Comparison of ENCODE assay signal across 2 cellular contexts in the genomic region with DNA sequence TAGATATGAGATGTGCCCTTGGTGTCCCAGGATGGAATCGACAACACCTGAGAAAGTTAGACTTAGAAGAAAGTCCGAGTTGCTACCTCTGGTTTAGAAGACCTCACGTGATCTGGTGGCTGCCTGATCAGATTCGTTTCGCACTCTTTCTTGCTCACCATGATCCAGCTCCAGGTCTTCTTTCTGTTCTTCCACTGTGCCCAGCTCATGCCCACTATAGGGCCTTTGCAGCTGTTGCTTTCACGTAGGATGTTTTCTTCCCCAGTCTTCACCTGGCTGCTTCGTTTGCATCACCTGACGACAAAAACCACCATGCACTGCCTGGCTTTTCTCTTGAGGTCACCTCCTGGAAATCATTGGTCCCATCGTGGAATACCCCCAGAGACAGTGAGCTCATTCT.
TF ChIP-seq lines count a peak whose summit lies in the region.

No MANE protein-coding gene starts in this region.

TF ChIP-seq in WTC11, 78 proteins besides CTCF, POLR2A, EP300 and RAD21:
- no peak for TF ChIP-seq HMGA2 (CRISPR knock-in tag; IDR thresholded peaks at IDR 0.05)
- TF ChIP-seq, protein P1, sequence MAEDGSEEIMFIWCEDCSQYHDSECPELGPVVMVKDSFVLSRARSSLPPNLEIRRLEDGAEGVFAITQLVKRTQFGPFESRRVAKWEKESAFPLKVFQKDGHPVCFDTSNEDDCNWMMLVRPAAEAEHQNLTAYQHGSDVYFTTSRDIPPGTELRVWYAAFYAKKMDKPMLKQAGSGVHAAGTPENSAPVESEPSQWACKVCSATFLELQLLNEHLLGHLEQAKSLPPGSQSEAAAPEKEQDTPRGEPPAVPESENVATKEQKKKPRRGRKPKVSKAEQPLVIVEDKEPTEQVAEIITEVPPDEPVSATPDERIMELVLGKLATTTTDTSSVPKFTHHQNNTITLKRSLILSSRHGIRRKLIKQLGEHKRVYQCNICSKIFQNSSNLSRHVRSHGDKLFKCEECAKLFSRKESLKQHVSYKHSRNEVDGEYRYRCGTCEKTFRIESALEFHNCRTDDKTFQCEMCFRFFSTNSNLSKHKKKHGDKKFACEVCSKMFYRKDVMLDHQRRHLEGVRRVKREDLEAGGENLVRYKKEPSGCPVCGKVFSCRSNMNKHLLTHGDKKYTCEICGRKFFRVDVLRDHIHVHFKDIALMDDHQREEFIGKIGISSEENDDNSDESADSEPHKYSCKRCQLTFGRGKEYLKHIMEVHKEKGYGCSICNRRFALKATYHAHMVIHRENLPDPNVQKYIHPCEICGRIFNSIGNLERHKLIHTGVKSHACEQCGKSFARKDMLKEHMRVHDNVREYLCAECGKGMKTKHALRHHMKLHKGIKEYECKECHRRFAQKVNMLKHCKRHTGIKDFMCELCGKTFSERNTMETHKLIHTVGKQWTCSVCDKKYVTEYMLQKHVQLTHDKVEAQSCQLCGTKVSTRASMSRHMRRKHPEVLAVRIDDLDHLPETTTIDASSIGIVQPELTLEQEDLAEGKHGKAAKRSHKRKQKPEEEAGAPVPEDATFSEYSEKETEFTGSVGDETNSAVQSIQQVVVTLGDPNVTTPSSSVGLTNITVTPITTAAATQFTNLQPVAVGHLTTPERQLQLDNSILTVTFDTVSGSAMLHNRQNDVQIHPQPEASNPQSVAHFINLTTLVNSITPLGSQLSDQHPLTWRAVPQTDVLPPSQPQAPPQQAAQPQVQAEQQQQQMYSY (CRISPR knock-in tag; IDR thresholded peaks at IDR 0.05), result peak; percentile 48

TF ChIP-seq in H1, 55 proteins besides CTCF, POLR2A, EP300 and RAD21:
- TF ChIP-seq SAP30 (IDR thresholded peaks at IDR 0.05; ENCODE audit: insufficient read depth, insufficient replicate concordance, low read length) (no peak), RBBP5 (IDR thresholded peaks at IDR 0.05; ENCODE audit: borderline replicate concordance, low read depth, low read length) (no peak), BRCA1 (IDR thresholded peaks at IDR 0.05; ENCODE audit: low read depth, low read length) (no peak), TAF7 (optimal IDR thresholded peaks at IDR 0.05; ENCODE audit: borderline replicate concordance, low read depth, low read length) (no peak)
TF ChIP-seq in H1: peak in this region for 0.
